Comparison of ENCODE assay signal across 11 cellular contexts in genomic region chr7:107972075-107972482, GRCh38. TPM values are rescaled to one million over a fixed set of nuclear protein-coding genes. Genes with fewer than 3 reads are reported as not detected.
DNase-seq lines count a peak whose midpoint lies in the region; ATAC-seq and TF ChIP-seq lines count a peak whose summit lies in the region.
"Had no signal": no experiment of that assay in that cellular context is flagged by ENCODE, and none has a peak within 500 bp of the region (broad histone marks: within the 10 kb centered on the region; RNA-seq: fewer than 3 reads in every experiment).

No MANE protein-coding gene starts in this region.

- H3K27ac ChIP-seq in esophagus (ENCODE audit: low read depth in 2 of 2, low read length in 1 of 2) (peak overlapping the region; percentile 47 to 68), thyroid gland (peak overlapping the region in 2 of 3 donors; percentile 7 to 29), PC-3 (ENCODE audit: low read length) (no peak overlapping the region)

- no peak overlapping the region for H3K9ac ChIP-seq in PC-3 (ENCODE audit: low read length)

- POLR2A ChIA-PET in PC-3 (lab: Charles Lee; ENCODE audit: unreplicated experiment) = no interaction called here

- intact Hi-C loops in mucosa of descending colon (cut with DNase I, micrococcal nuclease) (no loop called here), thyroid gland (cut with DNase I) (no loop called here), PC-3 (cut with micrococcal nuclease) (no loop called here)

- no peak for TF ChIP-seq POLR2A in thyroid gland (IDR thresholded peaks at IDR 0.05)

- 39 to 44% methylated on average over 4 of the region's 4 CpGs for WGBS in esophagus, 2 donors
- 43 to 70% methylated on average over 4 of the region's 4 CpGs for WGBS in thyroid gland, 2 donors

- H3K4me2 ChIP-seq in PC-3 (ENCODE audit: low read length) = no peak overlapping the region

- BruUV-seq in PC-3 (replicated peaks; lab: Mats Ljungman, UMichigan) = no TSS peak

- H3K79me2 ChIP-seq in PC-3 (ENCODE audit: low read length) = no peaks in the 10 kb centered on the region

- DNase-seq in RPMI7951 (ENCODE audit: low read depth) (peak; percentile 86), mucosa of descending colon (no peak), thyroid gland (no peak), PC-3 (no peak), NCI-H2029 treated with DMSO at 0.1 percent for 48 hours (lab: John Stamatoyannopoulos, UW) (no peak)
- DNase-seq in stimulated activated CD4-positive, alpha-beta T cell treated with anti-CD3 and anti-CD28 coated beads, Interleukin-4, amount 100 ng/mL, for 24 hours = no peak
- DNase-seq: activated effector memory CD4-positive, alpha-beta T cell treated with anti-CD3 and anti-CD28 coated beads, Interleukin-2, amount 50 U/mL, for 16 hours; naive B cell; NCI-H446 had no signal

- no peaks in the 10 kb centered on the region for H3K27me3 ChIP-seq in esophagus (ENCODE audit: control insufficient read depth in 1 of 2, insufficient read depth in 2 of 2, low read length in 2 of 2)
- H3K27me3 ChIP-seq in thyroid gland = no peaks in the 10 kb centered on the region
- no peaks in the 10 kb centered on the region for H3K27me3 ChIP-seq in PC-3 (ENCODE audit: low read length)

- H3K36me3 ChIP-seq in esophagus (ENCODE audit: control insufficient read depth in 2 of 2, insufficient read depth in 2 of 2, low read length in 1 of 2) (peaks cover 2 to 5% of the 10 kb centered on the region in 2 donors), mucosa of descending colon (ENCODE audit: low read depth) (peaks cover 4% of the 10 kb centered on the region), thyroid gland (peaks cover 18 to 21% of the 10 kb centered on the region in 2 donors), PC-3 (ENCODE audit: low read depth, low read length) (peaks cover 52% of the 10 kb centered on the region)

- CTCF ChIA-PET in PC-3 (lab: Charles Lee) = no interaction called here

- ATAC-seq in mucosa of descending colon (peak; percentile 42), PC-3 (no peak), HG02588 (IDR thresholded peaks at IDR 0.05; ENCODE audit: unreplicated experiment) (no peak)

- no peaks in the 10 kb centered on the region for H3K9me2 ChIP-seq in PC-3 (replicated peaks; ENCODE audit: low read length)

- H3K9me3 ChIP-seq in esophagus (ENCODE audit: control insufficient read depth in 2 of 2, insufficient read depth in 1 of 2, low read depth in 1 of 2, low read length in 1 of 2) = no peaks in the 10 kb centered on the region
- no peaks in the 10 kb centered on the region for H3K9me3 ChIP-seq in mucosa of descending colon
- no peaks in the 10 kb centered on the region for H3K9me3 ChIP-seq in thyroid gland
- no peaks in the 10 kb centered on the region for H3K9me3 ChIP-seq in PC-3 (ENCODE audit: low read length)

- no peak overlapping the region for H3K4me3 ChIP-seq in esophagus (ENCODE audit: low read depth in 1 of 2, low read length in 2 of 2)
- no peak overlapping the region for H3K4me3 ChIP-seq in mucosa of descending colon
- no peak overlapping the region for H3K4me3 ChIP-seq in thyroid gland (replicated peaks in 1 of 3)
- no peak overlapping the region for H3K4me3 ChIP-seq in PC-3 (ENCODE audit: low read length)

- H2AFZ ChIP-seq in PC-3 (ENCODE audit: low read length) = no peak overlapping the region

- TF ChIP-seq CTCF in mucosa of descending colon (IDR thresholded peaks at IDR 0.05) (no peak), thyroid gland (IDR thresholded peaks at IDR 0.05) (no peak), PC-3 (conservative IDR thresholded peaks at IDR 0.05; ENCODE audit: low read depth, low read length) (no peak)

- H3F3A ChIP-seq in PC-3 (ENCODE audit: low read length, unreplicated experiment) = peaks cover 8% of the 10 kb centered on the region

- H3K4me1 ChIP-seq in esophagus (ENCODE audit: control insufficient read depth in 2 of 2, insufficient read depth in 2 of 2, low read length in 1 of 2) (no peaks in the 10 kb centered on the region), mucosa of descending colon (ENCODE audit: low read depth) (peaks cover 7% of the 10 kb centered on the region), thyroid gland (peaks cover 0 to 8% of the 10 kb centered on the region in 2 donors), PC-3 (ENCODE audit: insufficient read depth, low read length) (peaks cover 17% of the 10 kb centered on the region)

- H4K20me1 ChIP-seq in PC-3 (ENCODE audit: low read length) = peaks cover 10% of the 10 kb centered on the region; the same call in 1 of the 2 replicates

RNA-seq across cellular contexts. Expression of gene LAMB1, which starts 30.9 kb away (rescaled TPM):
- total RNA-seq in RPMI7951 (2014; rRNA removed; shearing (Covaris generic)) = 147 and 157 TPM in 2 replicates
- polyA plus RNA-seq in esophagus = 10 to 100 TPM; 25.2 to 27.5 TPM
- 100 to 1,000 TPM in 2 of 3 donors, 10 to 100 TPM in 1; 82.0 to 165 (median 148) TPM for total RNA-seq in mucosa of descending colon
- total RNA-seq in thyroid gland = 100 to 1,000 TPM; 103 to 112 (median 106) TPM
- 74.3 and 101 TPM in 2 replicates for total RNA-seq in PC-3 (2014; rRNA removed)
